ENCODE assay signal across 23 cellular contexts in the genomic region with DNA sequence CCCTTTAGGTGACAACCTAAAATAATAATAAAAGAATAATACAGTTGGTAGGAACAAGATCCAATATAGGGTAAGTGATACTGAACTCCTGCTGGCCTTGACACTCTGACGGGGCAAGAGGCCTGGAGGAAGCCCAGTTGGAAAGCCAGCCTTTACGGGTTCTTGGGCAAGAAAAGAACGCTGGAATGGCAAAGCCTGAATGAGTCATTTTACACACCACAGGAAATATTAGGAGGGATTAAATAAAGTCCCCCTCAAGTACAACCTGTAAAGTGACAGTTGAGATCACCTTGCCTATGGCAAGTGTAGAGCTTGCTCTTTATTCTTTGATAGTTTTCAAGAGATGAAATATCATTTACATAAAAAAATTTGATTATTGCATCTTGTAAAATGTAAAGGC.
"Had no signal": no experiment of that assay in that cellular context is flagged by ENCODE, and none has a peak within 500 bp of the region (broad histone marks: within the 10 kb centered on the region; RNA-seq: fewer than 3 reads in every experiment).

No MANE protein-coding gene starts in this region.

- H3K27me3 ChIP-seq: neutrophil, pancreas, right atrium auricular region, suprapubic skin, transverse colon, upper lobe of right lung, uterus had no signal

- DNase-seq: dermis blood vessel endothelial cell; effector memory CD4-positive, alpha-beta T cell; erythroblast; hypothalamus; left ventricle myocardium superior; lower lobe of right lung; mucosa of descending colon; naive B cell; pancreas; stimulated activated CD4-positive, alpha-beta T cell treated with anti-CD3 and anti-CD28 coated beads, Interleukin-12 subunit alpha, Interleukin-12 subunit beta, amount 100 ng/mL, for 4 hours; stimulated activated CD4-positive, alpha-beta T cell treated with anti-CD3 and anti-CD28 coated beads, Interleukin-1b, Interleukin-23, amount 100 ng/mL, for 48 hours; stimulated activated CD4-positive, alpha-beta T cell treated with anti-CD3 and anti-CD28 coated beads, Interleukin-4, amount 100 ng/mL, for 1 hour; stimulated activated CD8-positive, alpha-beta memory T cell treated with anti-CD3 and anti-CD28 coated beads, Interleukin-4, amount 100 ng/mL, for 48 hours; stimulated activated naive CD4-positive, alpha-beta T cell; stimulated activated naive CD8-positive, alpha-beta T cell treated with anti-CD3 and anti-CD28 coated beads, Interleukin-15, amount 100 ng/mL, for 72 hours; transverse colon; upper lobe of right lung; uterus had no signal

- H3K4me1 ChIP-seq: lower lobe of right lung, pancreas, transverse colon, upper lobe of right lung, uterus had no signal

- H3K27ac ChIP-seq: coronary artery, lower lobe of right lung, neutrophil, pancreas, right atrium auricular region, suprapubic skin, transverse colon, upper lobe of right lung, uterus had no signal

- H3K9me3 ChIP-seq: lower lobe of right lung, mucosa of descending colon, neutrophil, pancreas, right atrium auricular region, suprapubic skin, transverse colon, upper lobe of right lung, uterus had no signal

- H3K4me3 ChIP-seq: coronary artery, lower lobe of right lung, mucosa of descending colon, pancreas, right atrium auricular region, smooth muscle cell, suprapubic skin, transverse colon, upper lobe of right lung, uterus had no signal

- H3K36me3 ChIP-seq: lower lobe of right lung, neutrophil, pancreas, right atrium auricular region, suprapubic skin, transverse colon, upper lobe of right lung, uterus had no signal
